8 cellular contexts compared by ENCODE assay signal in genomic region chr14:103629503-103630121, GRCh38. TPM values are rescaled to one million over a fixed set of nuclear protein-coding genes. Genes with fewer than 3 reads are reported as not detected.
DNase-seq lines count a peak whose midpoint lies in the region; ATAC-seq and TF ChIP-seq lines count a peak whose summit lies in the region.

No MANE protein-coding gene starts in this region.

- peak; percentile 18 for ATAC-seq in GM21526 (IDR thresholded peaks at IDR 0.05; ENCODE audit: low FRiP score, unreplicated experiment)
- ATAC-seq in activated T-cell treated with anti-CD3 and anti-CD28 coated beads, Interleukin-2, amount 50 U/mL, for 4 hours: peak; percentile 67 to 68
- peak; percentile 37 to 54 (median 46) for ATAC-seq in natural killer cell

- H3K27me3 ChIP-seq in DOHH2 (ENCODE audit: control insufficient read depth, low read length) (no peaks in the 10 kb centered on the region), Loucy (ENCODE audit: insufficient read depth, low read length, poor library complexity, severe bottlenecking) (peaks cover 5% of the 10 kb centered on the region), transverse colon (no peaks in the 10 kb centered on the region)

- H3K79me2 ChIP-seq in DOHH2 (ENCODE audit: control insufficient read depth, low read length): peaks cover 55% of the 10 kb centered on the region
- peaks cover 52% of the 10 kb centered on the region for H3K79me2 ChIP-seq in Loucy (ENCODE audit: insufficient read depth, low read length)

- H2AFZ ChIP-seq in Loucy (ENCODE audit: low read length): peak overlapping the region; percentile 95

- H3K4me1 Mint-ChIP-seq in activated T-cell treated with anti-CD3 and anti-CD28 coated beads, Interleukin-2, amount 50 U/mL, for 4 hours (ENCODE audit: low read depth): peaks cover 44% of the 10 kb centered on the region
- H3K4me1 Mint-ChIP-seq in natural killer cell: peaks cover 14 to 33% of the 10 kb centered on the region in 2 donors

- 0 to 1% methylated on average over 5 to 56 of the region's 71 CpGs for WGBS in transverse colon (ENCODE audit: low coverage in 1 of 2), 2 donors

- peak overlapping the region; percentile 98 for H3K9ac ChIP-seq in Loucy (ENCODE audit: low read depth, low read length, poor library complexity, severe bottlenecking)

- TF ChIP-seq POLR2A in transverse colon (IDR thresholded peaks at IDR 0.05): no peak

- peak overlapping the region; percentile 91 for H3K4me3 ChIP-seq in DOHH2 (ENCODE audit: low read length)
- H3K4me3 ChIP-seq in Loucy (ENCODE audit: low read length, poor library complexity, severe bottlenecking): peak overlapping the region; percentile 93
- H3K4me3 ChIP-seq in fibroblast of mammary gland (ENCODE audit: control insufficient read depth, low read depth, low read length): peak overlapping the region; percentile 75
- peak overlapping the region; percentile 84 to 100 (median 92) for H3K4me3 ChIP-seq in transverse colon

- in situ Hi-C loops in transverse colon (cut with MboI; ENCODE audit: low pct_ligation_motif_present in 1 of 4, low pct_unique_long_range_greater_than_20kb in 1 of 4, low sequenced_read_pairs in 3 of 4): no loop called here

- peak overlapping the region; percentile 91 for H3K4me3 Mint-ChIP-seq in activated T-cell treated with anti-CD3 and anti-CD28 coated beads, Interleukin-2, amount 50 U/mL, for 4 hours
- H3K4me3 Mint-ChIP-seq in natural killer cell: peak overlapping the region; percentile 93

- peak overlapping the region; percentile 22; the same call in 1 of the 2 replicates for H3K27ac ChIP-seq in DOHH2 (ENCODE audit: low read depth, low read length)
- peak overlapping the region; percentile 97 to 99 (median 98) for H3K27ac ChIP-seq in transverse colon

- H3K9me2 ChIP-seq in DOHH2 (replicated peaks; ENCODE audit: control insufficient read depth, low read length) (no peaks in the 10 kb centered on the region), Loucy (replicated peaks; ENCODE audit: low read depth, low read length) (no peaks in the 10 kb centered on the region)

- TF ChIP-seq EP300 in transverse colon (IDR thresholded peaks at IDR 0.05; ENCODE audit: low read depth): no peak

- no peak for DNase-seq in activated T-cell treated with anti-CD3 and anti-CD28 coated beads, Interleukin-2, amount 50 U/mL, for 4 hours
- DNase-seq in fibroblast of mammary gland (ENCODE audit: low read depth) (no peak), natural killer cell (peak; percentile 41), transverse colon (peak; percentile 58), dedifferentiated amniotic fluid mesenchymal stem cell (ENCODE audit: extremely low spot score) (no peak)

- H3K36me3 ChIP-seq in DOHH2 (ENCODE audit: control insufficient read depth, low read length) (peaks cover 15% of the 10 kb centered on the region), Loucy (ENCODE audit: insufficient read depth, low read length) (no peaks in the 10 kb centered on the region), transverse colon (no peaks in the 10 kb centered on the region)

- intact Hi-C loops in natural killer cell (cut with micrococcal nuclease) (no loop called here), transverse colon (cut with DNase I; ENCODE audit: low total_unique reads) (loop anchor here (10.0 kb wide), 1 partner anchor 55 kb away; no protein-coding TSS in a partner anchor)

- H3K4me1 ChIP-seq in DOHH2 (ENCODE audit: control insufficient read depth, low read length) (peaks cover 49% of the 10 kb centered on the region), Loucy (ENCODE audit: insufficient read depth, low read length, poor library complexity, severe bottlenecking) (peaks cover 62% of the 10 kb centered on the region), transverse colon (peaks cover 23 to 76% (median 46%) of the 10 kb centered on the region in 4 donors)

- peak overlapping the region; percentile 79 to 94 for H3K27ac Mint-ChIP-seq in natural killer cell

- H4K20me1 ChIP-seq in DOHH2 (ENCODE audit: control insufficient read depth, insufficient read depth, low read depth, low read length) (peaks cover 10% of the 10 kb centered on the region), Loucy (ENCODE audit: insufficient read depth, low read length, poor library complexity, severe bottlenecking) (peaks cover 44% of the 10 kb centered on the region)

- TF ChIP-seq CTCF in DOHH2 (IDR thresholded peaks at IDR 0.05; ENCODE audit: low read depth, low read length, poor library complexity, severe bottlenecking) (no peak), Loucy (conservative IDR thresholded peaks at IDR 0.05; ENCODE audit: low read length) (no peak), fibroblast of mammary gland (conservative IDR thresholded peaks at IDR 0.05; ENCODE audit: control insufficient read depth, insufficient read depth, low read depth, low read length) (no peak), natural killer cell (IDR thresholded peaks at IDR 0.05) (no peak), transverse colon (IDR thresholded peaks at IDR 0.05) (no peak)

- no peaks in the 10 kb centered on the region for H3K9me3 ChIP-seq in DOHH2 (ENCODE audit: control insufficient read depth, insufficient read depth, low read length)
- no peaks in the 10 kb centered on the region for H3K9me3 ChIP-seq in Loucy (ENCODE audit: insufficient read depth, low read depth, low read length)
- no peaks in the 10 kb centered on the region for H3K9me3 ChIP-seq in transverse colon

- no peaks in the 10 kb centered on the region for H3K27me3 Mint-ChIP-seq in activated T-cell treated with anti-CD3 and anti-CD28 coated beads, Interleukin-2, amount 50 U/mL, for 4 hours (ENCODE audit: low read depth)
- H3K27me3 Mint-ChIP-seq in natural killer cell (ENCODE audit: low read depth in 2 of 2): no peaks in the 10 kb centered on the region

- H3F3A ChIP-seq in DOHH2 (ENCODE audit: control insufficient read depth, insufficient read depth): peaks cover 25% of the 10 kb centered on the region
- 0 out of 2 replicates have a peak, but pooled peaks cover 6% of the 10 kb centered on the region for H3F3A ChIP-seq in Loucy (ENCODE audit: low read depth)

- H3K9me3 Mint-ChIP-seq in activated T-cell treated with anti-CD3 and anti-CD28 coated beads, Interleukin-2, amount 50 U/mL, for 4 hours: no peaks in the 10 kb centered on the region
- H3K9me3 Mint-ChIP-seq in natural killer cell: no peaks in the 10 kb centered on the region

- peaks cover 7% of the 10 kb centered on the region for H3K36me3 Mint-ChIP-seq in activated T-cell treated with anti-CD3 and anti-CD28 coated beads, Interleukin-2, amount 50 U/mL, for 4 hours (ENCODE audit: insufficient read depth)
- no peaks in the 10 kb centered on the region for H3K36me3 Mint-ChIP-seq in natural killer cell

- H3K4me2 ChIP-seq in DOHH2 (ENCODE audit: low read length) (peak overlapping the region; percentile 82), Loucy (ENCODE audit: low read depth, low read length, poor library complexity, severe bottlenecking) (peak overlapping the region; percentile 97)

RNA-seq across cellular contexts. Expression of gene KLC1, which starts 0.6 kb away (rescaled TPM):
- total RNA-seq in activated T-cell treated with anti-CD3 and anti-CD28 coated beads, Interleukin-2, amount 50 U/mL, for 4 hours: 100 to 1,000 TPM; 102 to 127 (median 110) TPM
- total RNA-seq in natural killer cell: 100 to 1,000 TPM; 144 to 200 (median 178) TPM
- total RNA-seq in transverse colon: 100 to 1,000 TPM; 205 to 427 (median 291) TPM

Comparison
In these comparisons a context has a peak if more than half of its experiments do, and no peak if none do; other contexts are left out.
1. DNase-seq: peak in natural killer cell (single experiment) and transverse colon (single experiment); none in activated T-cell treated with anti-CD3 and anti-CD28 coated beads, Interleukin-2, amount 50 U/mL, for 4 hours (single experiment), fibroblast of mammary gland (single experiment) and dedifferentiated amniotic fluid mesenchymal stem cell (single experiment).
2. Peak in every context shown above with its lines, with median percentiles within 50 percentile points of each other: H3K4me3 ChIP-seq and ATAC-seq.